ENCODE assay signal across 27 cellular contexts in genomic region chr1:24337455-24337854, GRCh38. TPM values are rescaled to one million over a fixed set of nuclear protein-coding genes. Genes with fewer than 3 reads are reported as not detected.
"Had no signal": no experiment of that assay in that cellular context is flagged by ENCODE, and none has a peak within 500 bp of the region (broad histone marks: within the 10 kb centered on the region; RNA-seq: fewer than 3 reads in every experiment).

No MANE protein-coding gene starts in this region.

- H3K36me3 Mint-ChIP-seq: activated naive CD4-positive, alpha-beta T cell treated with anti-CD3 and anti-CD28 coated beads, Interleukin-2, amount 50 U/mL, for 72 hours; brain; natural killer cell treated with Interleukin-12 subunit alpha and Interleukin-12 subunit beta and Interleukin-15 and Interleukin-18, amount 100 ng/mL, for 72 hours; stimulated activated memory B cell treated with anti-CD40 and anti-IgM and Interleukin-4, amounts not matched to agents 10 μg/mL and 1 μg/mL and 100 μg/mL, for 72 hours had no signal

- H3K4me3 ChIP-seq: heart right ventricle, stomach, suprapubic skin, tibial nerve had no signal

- H3K27me3 ChIP-seq: heart right ventricle, stomach, suprapubic skin, tibial nerve had no signal

- H3K4me1 ChIP-seq: stomach, tibial nerve had no signal

- H3K27ac Mint-ChIP-seq: activated CD4-positive, alpha-beta T cell treated with anti-CD3 and anti-CD28 coated beads, Interleukin-2, amount 10 ng/mL, durations not matched to agents 7 days and 5 days; activated naive CD4-positive, alpha-beta T cell treated with anti-CD3 and anti-CD28 coated beads, Interleukin-2, amount 50 U/mL, for 72 hours; dendritic cell treated with granulocyte-macrophage colony-stimulating factor and Interleukin-4, amounts not matched to agents 40 ng/mL and 50 ng/mL, for 4 days; natural killer cell treated with Interleukin-12 subunit alpha and Interleukin-12 subunit beta and Interleukin-15 and Interleukin-18, amount 100 ng/mL, for 72 hours; stimulated activated memory B cell treated with anti-CD40 and anti-IgM and Interleukin-4, amounts not matched to agents 10 μg/mL and 1 μg/mL and 100 μg/mL, for 72 hours had no signal

- H3K27ac ChIP-seq: heart right ventricle, stomach, suprapubic skin, tibial nerve, VCaP had no signal

- H3K36me3 ChIP-seq: heart right ventricle, stomach, suprapubic skin, tibial nerve had no signal

- ATAC-seq: activated naive CD4-positive, alpha-beta T cell treated with anti-CD3 and anti-CD28 coated beads, Interleukin-2, amount 50 U/mL, for 72 hours; heart right ventricle; left lobe of liver; sciatic nerve; stimulated activated memory B cell treated with anti-CD40 and anti-IgM and Interleukin-4, amounts not matched to agents 10 μg/mL and 1 μg/mL and 100 μg/mL, for 72 hours had no signal

- DNase-seq: activated CD4-positive, alpha-beta T cell treated with anti-CD3 and anti-CD28 coated beads, Interleukin-2, amount 10 ng/mL, durations not matched to agents 7 days and 5 days; activated CD4-positive, CD25-positive, alpha-beta regulatory T cell treated with anti-CD3 and anti-CD28 coated beads, Interleukin-2, amount 50 U/mL, for 72 hours; activated T-cell treated with anti-CD3 and anti-CD28 coated beads, Interleukin-2, amount 50 U/mL, for 1 hour; aorta; caudate nucleus; effector CD4-positive, alpha-beta T cell; erythroblast; foreskin fibroblast; heart right ventricle; midbrain; occipital lobe; small intestine; stimulated activated CD4-positive, alpha-beta T cell treated with anti-CD3 and anti-CD28 coated beads, Interleukin-2, amount 100 ng/mL, for 24 hours; stomach; T1000 had no signal

- H3K4me3 Mint-ChIP-seq: activated CD4-positive, alpha-beta T cell treated with anti-CD3 and anti-CD28 coated beads, Interleukin-2, amount 10 ng/mL, durations not matched to agents 7 days and 5 days; brain; dendritic cell treated with granulocyte-macrophage colony-stimulating factor and Interleukin-4, amounts not matched to agents 40 ng/mL and 50 ng/mL, for 4 days; natural killer cell treated with Interleukin-12 subunit alpha and Interleukin-12 subunit beta and Interleukin-15 and Interleukin-18, amount 100 ng/mL, for 72 hours; stimulated activated memory B cell treated with anti-CD40 and anti-IgM and Interleukin-4, amounts not matched to agents 10 μg/mL and 1 μg/mL and 100 μg/mL, for 72 hours had no signal

- H3K9me3 Mint-ChIP-seq: activated CD4-positive, alpha-beta T cell treated with anti-CD3 and anti-CD28 coated beads, Interleukin-2, amount 10 ng/mL, durations not matched to agents 7 days and 5 days; activated naive CD4-positive, alpha-beta T cell treated with anti-CD3 and anti-CD28 coated beads, Interleukin-2, amount 50 U/mL, for 72 hours; natural killer cell treated with Interleukin-12 subunit alpha and Interleukin-12 subunit beta and Interleukin-15 and Interleukin-18, amount 100 ng/mL, for 72 hours; stimulated activated memory B cell treated with anti-CD40 and anti-IgM and Interleukin-4, amounts not matched to agents 10 μg/mL and 1 μg/mL and 100 μg/mL, for 72 hours had no signal

- H3K4me1 Mint-ChIP-seq: activated CD4-positive, alpha-beta T cell treated with anti-CD3 and anti-CD28 coated beads, Interleukin-2, amount 10 ng/mL, durations not matched to agents 7 days and 5 days; stimulated activated memory B cell treated with anti-CD40 and anti-IgM and Interleukin-4, amounts not matched to agents 10 μg/mL and 1 μg/mL and 100 μg/mL, for 72 hours had no signal

RNA-seq across cellular contexts. Expression of gene GRHL3, which starts 18.3 kb away (rescaled TPM):
- total RNA-seq: activated CD4-positive, alpha-beta T cell treated with anti-CD3 and anti-CD28 coated beads, Interleukin-2, amount 10 ng/mL, durations not matched to agents 7 days and 5 days; activated naive CD4-positive, alpha-beta T cell treated with anti-CD3 and anti-CD28 coated beads, Interleukin-2, amount 50 U/mL, for 72 hours; aorta; fibroblast of lung; heart right ventricle; lung microvascular endothelial cell; natural killer cell treated with Interleukin-12 subunit alpha and Interleukin-12 subunit beta and Interleukin-15 and Interleukin-18, amount 100 ng/mL, for 72 hours; occipital lobe; sciatic nerve; tibial nerve had no signal
